13 cellular contexts compared by ENCODE assay signal in genomic region chr2:191582355-191582754, GRCh38.
DNase-seq lines count a peak whose midpoint lies in the region; ATAC-seq, FAIRE-seq and TF ChIP-seq lines count a peak whose summit lies in the region.
"Had no signal": no experiment of that assay in that cellular context is flagged by ENCODE, and none has a peak within 500 bp of the region (broad histone marks: within the 10 kb centered on the region; RNA-seq: fewer than 3 reads in every experiment).

No MANE protein-coding gene starts in this region.

- H3K4me3 ChIP-seq in IMR-90 (ENCODE audit: insufficient read depth, low read depth, low read length), result no peak overlapping the region
- no peak overlapping the region for H3K4me3 ChIP-seq in bronchial epithelial cell (ENCODE audit: low read depth, low read length)
- H3K4me3 ChIP-seq in left lung, result no peak overlapping the region
- H3K4me3 ChIP-seq: GM23338 had no signal

- H2BK20ac ChIP-seq in IMR-90 (ENCODE audit: low read depth, low read length), result peak overlapping the region; percentile 16; the same call in 1 of the 2 replicates

- FAIRE-seq in bronchial epithelial cell (lab: Jason Lieb, UNC), result peak; percentile 82

- BruUV-seq in IMR-90 (replicated peaks; lab: Mats Ljungman, UMichigan), result no TSS peak

- H3K9me3 ChIP-seq in IMR-90 (ENCODE audit: control insufficient read depth, insufficient read depth, low read length) (no peaks in the 10 kb centered on the region), left lung (no peaks in the 10 kb centered on the region)

- H4K91ac ChIP-seq in IMR-90 (ENCODE audit: insufficient read depth, low read depth, low read length), result no peak overlapping the region

- no peak overlapping the region for H4K8ac ChIP-seq in IMR-90 (ENCODE audit: low read depth in 2 of 2, low read length in 2 of 2)

- TF ChIP-seq CTCF in IMR-90 (conservative IDR thresholded peaks at IDR 0.05; ENCODE audit: low read depth, low read length) (no peak), bronchial epithelial cell (IDR thresholded peaks at IDR 0.05; ENCODE audit: insufficient read depth, low read length, severe bottlenecking) (no peak), left lung (IDR thresholded peaks at IDR 0.05) (no peak)

- dilution Hi-C loops in IMR-90 (cut with HindIII; ENCODE audit: low sequenced_read_pairs, unreplicated experiment), result no loop called here

- 0 out of 2 replicates have a peak overlapping the region, but pooled peaks have one; percentile 32 for H3K27ac ChIP-seq in IMR-90 (ENCODE audit: insufficient read depth, low read length)
- H3K27ac ChIP-seq in left lung, result no peak overlapping the region
- H3K27ac ChIP-seq: KMS-11 had no signal

- no peaks in the 10 kb centered on the region for H4K20me1 ChIP-seq in IMR-90 (ENCODE audit: insufficient read depth, low read length)

- CTCF ChIA-PET in IMR-90 (lab: Yijun Ruan, JAX) (no interaction called here), HEK293T (lab: Yijun Ruan, JAX) (no interaction called here)

- no peak overlapping the region for H3K9ac ChIP-seq in IMR-90 (ENCODE audit: low read depth, low read length)
- H3K9ac ChIP-seq: KMS-11 had no signal

- H3K4me2 ChIP-seq in IMR-90 (ENCODE audit: low read depth, low read length), result no peak overlapping the region
- H3K4me2 ChIP-seq: GM23338, KMS-11 had no signal

- DNase-seq in AG08396 (ENCODE audit: low spot score) (peak; percentile 44), IMR-90 (peak; percentile 87), bronchial epithelial cell (ENCODE audit: low read depth) (peak; percentile 97), left lung (no peak), HEK293T (ENCODE audit: extremely low spot score) (no peak), activated T-cell treated with anti-CD3 and anti-CD28 coated beads for 4 hours (no peak)
- DNase-seq: activated B cell treated with CpG ODN at 0.5 μM for 24 hours, C1 segment of cervical spinal cord had no signal

- no peak for TF ChIP-seq RAD21 in IMR-90 (IDR thresholded peaks at IDR 0.05; ENCODE audit: low read length)

- 0 out of 2 replicates have a peak overlapping the region, but pooled peaks have one; percentile 10 for H3K14ac ChIP-seq in IMR-90 (replicated peaks; ENCODE audit: low read depth, low read length)

- H3K4ac ChIP-seq in IMR-90 (ENCODE audit: low read depth, low read length), result 0 out of 2 replicates have a peak overlapping the region, but pooled peaks have one; percentile 1

- no peaks in the 10 kb centered on the region for H3K4me1 ChIP-seq in IMR-90 (ENCODE audit: control insufficient read depth, insufficient read depth, low read length)
- peaks cover 4 to 5% of the 10 kb centered on the region in 2 donors for H3K4me1 ChIP-seq in left lung

- H2AK5ac ChIP-seq in IMR-90 (ENCODE audit: low read depth, low read length), result no peak overlapping the region; the same call in 1 of the 2 replicates

- H3K79me1 ChIP-seq in IMR-90 (ENCODE audit: low read depth in 1 of 2, low read length in 2 of 2), result no peaks in the 10 kb centered on the region

- H2AK9ac ChIP-seq in IMR-90 (replicated peaks; ENCODE audit: low read depth, low read length, poor library complexity), result no peak overlapping the region

- in situ Hi-C loops in IMR-90 (cut with MboI; ENCODE audit: low sequenced_read_pairs), result no loop called here

- ATAC-seq in IMR-90 (ENCODE audit: low read depth) (peak; percentile 89), left lung (peak; percentile 35), GM21360 (IDR thresholded peaks at IDR 0.05; ENCODE audit: unreplicated experiment) (no peak), HG03521 (IDR thresholded peaks at IDR 0.05; ENCODE audit: unreplicated experiment) (no peak)
- ATAC-seq: GM23338, Right ventricle myocardium inferior had no signal

- H3K18ac ChIP-seq in IMR-90 (ENCODE audit: low read depth, low read length), result no peak overlapping the region

- H3K36me3 ChIP-seq in IMR-90 (ENCODE audit: control insufficient read depth, insufficient read depth, low read length) (no peaks in the 10 kb centered on the region), bronchial epithelial cell (ENCODE audit: control insufficient read depth, insufficient read depth, low read length) (no peaks in the 10 kb centered on the region), left lung (no peaks in the 10 kb centered on the region)

- H3K27me3 ChIP-seq in IMR-90 (ENCODE audit: control insufficient read depth, insufficient read depth, low read length), result no peaks in the 10 kb centered on the region
- no peaks in the 10 kb centered on the region for H3K27me3 ChIP-seq in bronchial epithelial cell (ENCODE audit: control insufficient read depth, insufficient read depth, low read length)
- H3K27me3 ChIP-seq in left lung, result no peaks in the 10 kb centered on the region

- POLR2A ChIA-PET in IMR-90 (lab: Charles Lee; ENCODE audit: unreplicated experiment) (interaction anchor here (1.0 to 1.9 kb wide), 3 partner anchors 95 to 111 kb away, joined by 3 to 10 read pairs (median 6); partner anchors contain the start of gene NABP1), HEK293T (lab: Yijun Ruan, JAX) (no interaction called here)

- H3K9me1 ChIP-seq in IMR-90 (ENCODE audit: insufficient read depth, low read length), result peaks cover 3% of the 10 kb centered on the region; the same call in 1 of the 2 replicates

- H2BK120ac ChIP-seq in IMR-90 (ENCODE audit: low read depth, low read length), result peak overlapping the region; percentile 80

- H3K23ac ChIP-seq in IMR-90 (ENCODE audit: low read depth, low read length), result no peak overlapping the region; the same call in 1 of the 2 replicates

- no peak for TF ChIP-seq POLR2A in IMR-90 (IDR thresholded peaks at IDR 0.05; ENCODE audit: low read depth, low read length)

- peak overlapping the region; percentile 70 for H2BK5ac ChIP-seq in IMR-90 (ENCODE audit: low read depth, low read length, poor library complexity, severe bottlenecking)

- intact Hi-C loops in IMR-90 (cut with micrococcal nuclease), result loop anchor here (5.0 kb wide), 1 partner anchor 40 kb away; no protein-coding TSS in a partner anchor
- intact Hi-C loops in left lung (cut with DNase I), result no loop called here

- H2AFZ ChIP-seq in IMR-90 (replicated peaks; ENCODE audit: low read length, poor library complexity), result peak overlapping the region; percentile 16
- H2AFZ ChIP-seq: GM23338 had no signal

- H2BK15ac ChIP-seq in IMR-90 (ENCODE audit: low read depth, low read length), result no peak overlapping the region

- H3K56ac ChIP-seq in IMR-90 (ENCODE audit: extremely low read depth, insufficient read depth, low read length), result no peak overlapping the region

- no peak overlapping the region for H4K5ac ChIP-seq in IMR-90 (ENCODE audit: low read depth, low read length)

TF ChIP-seq in IMR-90, 13 proteins besides CTCF, POLR2A, EP300 and RAD21:
- TF ChIP-seq CEBPB (IDR thresholded peaks at IDR 0.05; ENCODE audit: low read depth, low read length) (peak; percentile 92), NFE2L2 (IDR thresholded peaks at IDR 0.05; ENCODE audit: low read depth, low read length) (no peak)

TF ChIP-seq in HEK293T, 16 proteins besides CTCF, POLR2A, EP300 and RAD21:
- TF ChIP-seq SUZ12 (IDR thresholded peaks at IDR 0.05) (no peak), BHLHE40 (IDR thresholded peaks at IDR 0.05; ENCODE audit: borderline replicate concordance) (no peak), ARNT (IDR thresholded peaks at IDR 0.05) (no peak), HDGF (IDR thresholded peaks at IDR 0.05; ENCODE audit: borderline replicate concordance) (no peak), NFRKB (IDR thresholded peaks at IDR 0.05) (no peak), FOXK2 (IDR thresholded peaks at IDR 0.05) (no peak), CTBP1 (IDR thresholded peaks at IDR 0.05; ENCODE audit: borderline replicate concordance) (no peak), L3MBTL2 (conservative IDR thresholded peaks at IDR 0.05) (no peak), ELF4 (IDR thresholded peaks at IDR 0.05) (no peak), PKNOX1 (IDR thresholded peaks at IDR 0.05) (no peak), SP1 (IDR thresholded peaks at IDR 0.05) (no peak), ZNF384 (IDR thresholded peaks at IDR 0.05) (no peak), FOXA1 (IDR thresholded peaks at IDR 0.05) (no peak), LEF1 (IDR thresholded peaks at IDR 0.05; ENCODE audit: borderline replicate concordance) (no peak)

Comparison
In these comparisons a context has a peak if more than half of its experiments do, and no peak if none do; other contexts are left out.
1. DNase-seq: peak in AG08396 (single experiment), IMR-90 (single experiment) and bronchial epithelial cell (single experiment); none in left lung (0 of 2), HEK293T (single experiment) and activated T-cell treated with anti-CD3 and anti-CD28 coated beads for 4 hours (single experiment).
2. ATAC-seq: peak in IMR-90 (single experiment) and left lung (single experiment); none in GM21360 (single experiment) and HG03521 (single experiment).